ENCODE assay signal across 29 cellular contexts in genomic region chr16:14676633-14677032, GRCh38. TPM values are rescaled to one million over a fixed set of nuclear protein-coding genes. Genes with fewer than 3 reads are reported as not detected.
"Had no signal": no experiment of that assay in that cellular context is flagged by ENCODE, and none has a peak within 500 bp of the region (broad histone marks: within the 10 kb centered on the region; RNA-seq: fewer than 3 reads in every experiment).

No MANE protein-coding gene starts in this region.

- H3K9me3 ChIP-seq: ovary, psoas muscle, spleen, suprapubic skin, testis, tibial artery, transverse colon, upper lobe of right lung, uterus had no signal

- H3K27ac ChIP-seq: neural progenitor cell, ovary, parathyroid adenoma, psoas muscle, skin epidermis, spleen, suprapubic skin, testis, tibial artery, transverse colon, upper lobe of right lung, uterus had no signal

- H3K4me2 ChIP-seq: neural progenitor cell, smooth muscle cell had no signal

- DNase-seq: naive thymus-derived CD4-positive, alpha-beta T cell; natural killer cell; occipital lobe; ovary; psoas muscle; right cardiac atrium; spleen; stimulated activated CD4-positive, alpha-beta T cell treated with anti-CD3 and anti-CD28 coated beads, Interleukin-12 subunit alpha, Interleukin-12 subunit beta, amount 100 ng/mL, for 4 hours; stimulated activated CD4-positive, alpha-beta T cell treated with anti-CD3 and anti-CD28 coated beads, Interleukin-1b, Interleukin-23, amount 100 ng/mL, for 48 hours; stimulated activated CD4-positive, alpha-beta T cell treated with anti-CD3 and anti-CD28 coated beads, Interleukin-4, amount 100 ng/mL, for 1 hour; stimulated activated CD4-positive, alpha-beta T cell treated with anti-CD3 and anti-CD28 coated beads, Interleukin-4, amount 100 ng/mL, for 4 hours; stimulated activated CD8-positive, alpha-beta memory T cell treated with anti-CD3 and anti-CD28 coated beads, Interleukin-4, amount 100 ng/mL, for 48 hours; stimulated activated naive CD4-positive, alpha-beta T cell; stimulated activated naive CD8-positive, alpha-beta T cell treated with anti-CD3 and anti-CD28 coated beads, Interleukin-15, amount 100 ng/mL, for 72 hours; stimulated activated naive CD8-positive, alpha-beta T cell treated with anti-CD3 and anti-CD28 coated beads, Interleukin-15, Interleukin-2, amounts not matched to agents 100 U/mL and 50 U/mL, for 24 hours; substantia nigra; testis; tibial artery; transverse colon; upper lobe of right lung; uterus had no signal

- ATAC-seq: naive thymus-derived CD4-positive, alpha-beta T cell; natural killer cell; psoas muscle; right cardiac atrium; sciatic nerve; stimulated activated memory B cell treated with anti-CD40 and anti-IgM and Interleukin-4, amounts not matched to agents 10 μg/mL and 1 μg/mL and 100 μg/mL, for 72 hours; stimulated activated naive CD8-positive, alpha-beta T cell treated with anti-CD3 and anti-CD28 coated beads, Interleukin-15, amount 100 ng/mL, for 72 hours; stimulated activated naive CD8-positive, alpha-beta T cell treated with anti-CD3 and anti-CD28 coated beads, Interleukin-15, Interleukin-2, amounts not matched to agents 100 U/mL and 50 U/mL, for 24 hours; upper lobe of right lung had no signal

- H3K4me3 ChIP-seq: neural progenitor cell, ovary, psoas muscle, skin epidermis, smooth muscle cell, spleen, suprapubic skin, testis, tibial artery, transverse colon, upper lobe of right lung, uterus had no signal

- H3K4me1 ChIP-seq: neural progenitor cell, parathyroid adenoma, psoas muscle, suprapubic skin, testis, tibial artery, uterus had no signal

- H3K36me3 ChIP-seq: neural progenitor cell, ovary, spleen, suprapubic skin, tibial artery, transverse colon, upper lobe of right lung, uterus had no signal

RNA-seq across cellular contexts. Expression of gene PLA2G10, which starts 17.5 kb away (rescaled TPM):
- polyA plus RNA-seq: naive thymus-derived CD4-positive, alpha-beta T cell; neural cell; ovary; psoas muscle; right cardiac atrium; smooth muscle cell had no signal

RNA-seq across cellular contexts. Expression of gene NPIPA3, which starts 26.6 kb away (rescaled TPM):
- polyA plus RNA-seq: naive thymus-derived CD4-positive, alpha-beta T cell had no signal
